1 cellular context compared by ENCODE assay signal in the genomic region with DNA sequence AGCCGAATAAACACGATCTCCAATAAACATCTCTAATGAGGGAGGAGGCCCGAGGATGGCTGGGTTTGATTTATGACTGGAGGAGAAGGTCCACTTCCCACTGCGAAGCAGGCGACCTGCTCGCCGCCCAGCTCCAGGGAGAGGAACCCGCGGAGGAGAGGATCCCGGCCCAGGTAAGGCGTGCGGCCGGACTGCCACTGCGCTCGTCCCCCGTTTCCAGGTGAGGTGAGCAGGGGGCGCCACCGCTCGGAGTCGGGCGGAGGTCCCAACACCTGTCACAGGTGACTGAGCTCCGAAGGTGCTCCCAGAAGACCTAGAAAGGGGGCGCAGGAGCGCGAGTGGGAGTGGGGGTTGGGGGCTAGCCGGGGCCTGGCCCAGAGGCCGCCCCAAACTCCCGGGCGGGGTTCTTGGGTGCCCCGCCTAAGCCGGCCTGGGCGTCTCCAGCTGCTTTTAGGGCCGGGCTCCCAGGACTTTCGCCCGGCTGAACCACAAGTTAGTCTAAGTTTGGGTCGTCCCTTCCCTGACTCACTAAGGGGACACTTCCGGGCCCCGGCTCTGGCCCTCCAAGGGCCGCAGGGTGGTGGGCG.
TF ChIP-seq lines count a peak whose summit lies in the region.

No MANE protein-coding gene starts in this region.

TF ChIP-seq in A549, 52 proteins besides CTCF, POLR2A, EP300 and RAD21 (continued from another document):
- TF ChIP-seq, protein P1, sequence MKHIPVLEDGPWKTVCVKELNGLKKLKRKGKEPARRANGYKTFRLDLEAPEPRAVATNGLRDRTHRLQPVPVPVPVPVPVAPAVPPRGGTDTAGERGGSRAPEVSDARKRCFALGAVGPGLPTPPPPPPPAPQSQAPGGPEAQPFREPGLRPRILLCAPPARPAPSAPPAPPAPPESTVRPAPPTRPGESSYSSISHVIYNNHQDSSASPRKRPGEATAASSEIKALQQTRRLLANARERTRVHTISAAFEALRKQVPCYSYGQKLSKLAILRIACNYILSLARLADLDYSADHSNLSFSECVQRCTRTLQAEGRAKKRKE (CRISPR knock-in tag; IDR thresholded peaks at IDR 0.05; ENCODE audit: low read depth) = no peak
- no peak for TF ChIP-seq CEBPB (IDR thresholded peaks at IDR 0.05)
- TF ChIP-seq NPAS2 (CRISPR knock-in tag; IDR thresholded peaks at IDR 0.05; ENCODE audit: borderline replicate concordance) = no peak
- TF ChIP-seq, protein P2, sequence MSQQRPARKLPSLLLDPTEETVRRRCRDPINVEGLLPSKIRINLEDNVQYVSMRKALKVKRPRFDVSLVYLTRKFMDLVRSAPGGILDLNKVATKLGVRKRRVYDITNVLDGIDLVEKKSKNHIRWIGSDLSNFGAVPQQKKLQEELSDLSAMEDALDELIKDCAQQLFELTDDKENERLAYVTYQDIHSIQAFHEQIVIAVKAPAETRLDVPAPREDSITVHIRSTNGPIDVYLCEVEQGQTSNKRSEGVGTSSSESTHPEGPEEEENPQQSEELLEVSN (IDR thresholded peaks at IDR 0.05; ENCODE audit: borderline replicate concordance, low read depth) = no peak
TF ChIP-seq in A549: peak in this region for 0.
